Comparison of ENCODE assay signal across 1 cellular context in the genomic region with DNA sequence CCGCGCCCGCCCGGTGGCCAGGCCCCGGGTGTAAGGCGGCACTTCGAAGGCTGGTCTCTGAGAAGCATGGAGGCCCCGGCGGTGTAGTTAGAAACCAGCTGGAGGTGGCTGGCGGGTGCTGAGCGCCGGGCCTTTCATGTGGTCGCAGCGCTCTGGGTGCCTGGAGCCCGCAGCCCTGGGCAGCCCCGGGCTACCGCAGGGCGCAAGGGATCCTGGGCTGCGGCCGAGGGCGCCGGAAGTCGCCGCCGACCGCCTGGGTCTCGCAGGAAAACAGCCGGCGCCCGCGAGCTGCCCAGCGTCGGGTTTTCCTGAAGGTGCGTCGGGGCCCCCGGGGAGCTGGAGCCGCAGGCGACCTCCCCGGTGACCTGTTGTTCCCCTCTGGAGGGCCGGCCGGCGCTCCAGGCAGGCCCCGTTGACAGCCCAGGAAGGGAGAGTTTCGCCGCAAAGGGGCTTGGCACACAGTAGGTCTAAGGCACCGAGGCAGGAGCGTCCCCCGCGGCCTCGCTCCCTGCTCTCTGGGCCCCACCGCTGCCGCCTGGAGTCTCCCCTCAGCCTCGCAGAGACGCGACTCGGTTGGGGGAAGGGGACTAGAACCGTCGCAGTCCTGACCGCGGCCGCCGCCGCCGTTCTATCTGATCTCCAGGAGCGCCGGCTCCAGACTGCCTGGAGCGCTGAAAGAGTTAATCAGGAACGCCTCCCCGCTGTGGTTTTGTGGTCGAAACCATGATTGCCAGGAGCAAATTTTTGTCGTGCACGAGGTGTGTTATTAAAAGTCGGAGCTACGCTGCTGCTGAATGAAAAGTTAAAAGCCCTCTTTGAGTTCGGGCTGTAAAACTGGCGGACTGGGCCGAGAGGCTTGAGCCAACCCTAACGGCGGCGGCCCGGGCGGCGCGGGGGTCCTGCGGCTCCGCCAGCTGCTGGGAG.
A peak's percentile ranks its signal among the peaks of the same experiment; 100 is the strongest.
TF ChIP-seq lines count a peak whose summit lies in the region.

No MANE protein-coding gene starts in this region.

TF ChIP-seq in K562, 482 proteins besides CTCF, POLR2A, EP300 and RAD21 (continued from another document and continues in another):
- TF ChIP-seq FOXM1 (IDR thresholded peaks at IDR 0.05; ENCODE audit: low read depth) = no peak
- 0 out of 2 replicates have a peak, but pooled peaks have one; percentile 31 for TF ChIP-seq FOXM1 (CRISPR knock-in tag; IDR thresholded peaks at IDR 0.05; ENCODE audit: low read depth)
- no peak for TF ChIP-seq SETDB1 (IDR thresholded peaks at IDR 0.05; ENCODE audit: low read length)
- TF ChIP-seq NR2F6 (CRISPR knock-in tag; IDR thresholded peaks at IDR 0.05) = no peak
- TF ChIP-seq HMG20A (CRISPR knock-in tag; conservative IDR thresholded peaks at IDR 0.05) = no peak
- TF ChIP-seq ZNF707 (CRISPR knock-in tag; conservative IDR thresholded peaks at IDR 0.05) = no peak
- peak; percentile 49; the same call in 1 of the 2 replicates for TF ChIP-seq SMARCE1 (IDR thresholded peaks at IDR 0.05)
- peak; percentile 52; the same call in 1 of the 2 replicates for TF ChIP-seq FOXP1 (CRISPR knock-in tag; IDR thresholded peaks at IDR 0.05)
- TF ChIP-seq TAF9B (IDR thresholded peaks at IDR 0.05; ENCODE audit: partially characterized antibody) = no peak
- peak; percentile 71 for TF ChIP-seq NCOR1 (IDR thresholded peaks at IDR 0.05)
- no peak for TF ChIP-seq CLOCK (CRISPR knock-in tag; IDR thresholded peaks at IDR 0.05; ENCODE audit: borderline replicate concordance)
- TF ChIP-seq ZNF507 (tag; conservative IDR thresholded peaks at IDR 0.05) = no peak
- 0 out of 4 replicates have a peak, but pooled peaks of 1 of the 2 experiments have one; percentile 7 for TF ChIP-seq SRF (CRISPR knock-in tag; IDR thresholded peaks at IDR 0.05)
- peak; percentile 61; the same call in 1 of the 2 replicates for TF ChIP-seq DMBX1 (CRISPR knock-in tag; IDR thresholded peaks at IDR 0.05; ENCODE audit: borderline replicate concordance)
- peak; percentile 54; the same call in 1 of the 2 replicates for TF ChIP-seq GABPB1 (CRISPR knock-in tag; IDR thresholded peaks at IDR 0.05)
- TF ChIP-seq ZNF384 (IDR thresholded peaks at IDR 0.05; ENCODE audit: low read depth, low read length) = no peak
- peak; percentile 81 for TF ChIP-seq GABPA (tag; conservative IDR thresholded peaks at IDR 0.05; ENCODE audit: low read depth)
- no peak for TF ChIP-seq CCAR2 (IDR thresholded peaks at IDR 0.05; ENCODE audit: low read depth, low read length)
- no peak for TF ChIP-seq POLR2H (tag; IDR thresholded peaks at IDR 0.05; ENCODE audit: low read depth)
- peak; percentile 91 for TF ChIP-seq KDM2B (CRISPR knock-in tag; IDR thresholded peaks at IDR 0.05)
- TF ChIP-seq BCOR (IDR thresholded peaks at IDR 0.05) = peak; percentile 93
- peak; percentile 55; the same call in 1 of the 2 replicates for TF ChIP-seq ATF7 (IDR thresholded peaks at IDR 0.05)
- peak; percentile 63 for TF ChIP-seq KDM5B (IDR thresholded peaks at IDR 0.05; ENCODE audit: insufficient replicate concordance, low read depth, low read length)
- no peak for TF ChIP-seq ZNF217 (CRISPR knock-in tag; IDR thresholded peaks at IDR 0.05)
- TF ChIP-seq KLF1 (tag; IDR thresholded peaks at IDR 0.05) = no peak
- no peak for TF ChIP-seq SRSF3 (IDR thresholded peaks at IDR 0.05; ENCODE audit: insufficient read depth, low read length)
- TF ChIP-seq EZH2 (IDR thresholded peaks at IDR 0.05; ENCODE audit: borderline replicate concordance, low read depth, low read length) = peak; percentile 87
- TF ChIP-seq RBM14 (IDR thresholded peaks at IDR 0.05; ENCODE audit: borderline replicate concordance, insufficient read depth, low read depth, low read length) = 0 out of 2 replicates have a peak, but pooled peaks have one; percentile 52
- TF ChIP-seq BCLAF1 (IDR thresholded peaks at IDR 0.05; ENCODE audit: borderline replicate concordance in 1 of 2, control insufficient read depth in 1 of 2, low read depth in 2 of 2, low read length in 1 of 2) = no peak
- peak; percentile 37 to 55; a peak in 2 of 4 replicates for TF ChIP-seq MAZ (CRISPR knock-in tag; conservative IDR thresholded peaks at IDR 0.05 in 1 of 2, IDR thresholded peaks at IDR 0.05 in 1 of 2)
- no peak for TF ChIP-seq MTF1 (CRISPR knock-in tag; IDR thresholded peaks at IDR 0.05; ENCODE audit: borderline replicate concordance)
- TF ChIP-seq ZNF395 (CRISPR knock-in tag; IDR thresholded peaks at IDR 0.05) = no peak
- peak; percentile 64 for TF ChIP-seq ARID1B (IDR thresholded peaks at IDR 0.05)
- no peak for TF ChIP-seq XRCC4 (IDR thresholded peaks at IDR 0.05; ENCODE audit: extremely low read depth, insufficient read depth, insufficient read length)
- TF ChIP-seq MGA (IDR thresholded peaks at IDR 0.05) = peak; percentile 48; the same call in 1 of the 2 replicates
- no peak; the same call in 1 of the 2 replicates for TF ChIP-seq ELF1 (tag; IDR thresholded peaks at IDR 0.05)
- no peak for TF ChIP-seq GTF2F1 (IDR thresholded peaks at IDR 0.05; ENCODE audit: low read depth, low read length)
- TF ChIP-seq, protein P1, sequence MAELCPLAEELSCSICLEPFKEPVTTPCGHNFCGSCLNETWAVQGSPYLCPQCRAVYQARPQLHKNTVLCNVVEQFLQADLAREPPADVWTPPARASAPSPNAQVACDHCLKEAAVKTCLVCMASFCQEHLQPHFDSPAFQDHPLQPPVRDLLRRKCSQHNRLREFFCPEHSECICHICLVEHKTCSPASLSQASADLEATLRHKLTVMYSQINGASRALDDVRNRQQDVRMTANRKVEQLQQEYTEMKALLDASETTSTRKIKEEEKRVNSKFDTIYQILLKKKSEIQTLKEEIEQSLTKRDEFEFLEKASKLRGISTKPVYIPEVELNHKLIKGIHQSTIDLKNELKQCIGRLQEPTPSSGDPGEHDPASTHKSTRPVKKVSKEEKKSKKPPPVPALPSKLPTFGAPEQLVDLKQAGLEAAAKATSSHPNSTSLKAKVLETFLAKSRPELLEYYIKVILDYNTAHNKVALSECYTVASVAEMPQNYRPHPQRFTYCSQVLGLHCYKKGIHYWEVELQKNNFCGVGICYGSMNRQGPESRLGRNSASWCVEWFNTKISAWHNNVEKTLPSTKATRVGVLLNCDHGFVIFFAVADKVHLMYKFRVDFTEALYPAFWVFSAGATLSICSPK (IDR thresholded peaks at IDR 0.05; ENCODE audit: borderline replicate concordance) = no peak
